Comparison of ENCODE assay signal across 30 cellular contexts in genomic region chr6:143227675-143228074, GRCh38.
DNase-seq lines count a peak whose midpoint lies in the region; ATAC-seq, FAIRE-seq and TF ChIP-seq lines count a peak whose summit lies in the region.
"Had no signal": no experiment of that assay in that cellular context is flagged by ENCODE, and none has a peak within 500 bp of the region (broad histone marks: within the 10 kb centered on the region; RNA-seq: fewer than 3 reads in every experiment).

No MANE protein-coding gene starts in this region.

- H3K27ac Mint-ChIP-seq in Caco-2 (ENCODE audit: unreplicated experiment) (peak overlapping the region; percentile 60), GM23338 (peak overlapping the region; percentile 68; the same call in 1 of the 2 replicates), astrocyte (ENCODE audit: unreplicated experiment) (no peak overlapping the region), endodermal cell (peak overlapping the region; percentile 7), immature natural killer cell (no peak overlapping the region)
- H3K27ac Mint-ChIP-seq in activated naive CD8-positive, alpha-beta T cell treated with anti-CD3 and anti-CD28 coated beads, Interleukin-2, amount 50 U/mL, for 24 hours = no peak overlapping the region
- H3K27ac Mint-ChIP-seq: CD14-positive monocyte; CD4-positive, alpha-beta memory T cell had no signal

- H3K36me3 Mint-ChIP-seq in Caco-2 (ENCODE audit: insufficient read depth, unreplicated experiment) (peaks cover 5% of the 10 kb centered on the region), GM23338 (ENCODE audit: low read depth) (no peaks in the 10 kb centered on the region), astrocyte (ENCODE audit: low read depth, unreplicated experiment) (no peaks in the 10 kb centered on the region), endodermal cell (ENCODE audit: low read depth) (peaks cover 2% of the 10 kb centered on the region), immature natural killer cell (no peaks in the 10 kb centered on the region)
- peaks cover 2% of the 10 kb centered on the region for H3K36me3 Mint-ChIP-seq in activated naive CD8-positive, alpha-beta T cell treated with anti-CD3 and anti-CD28 coated beads, Interleukin-2, amount 50 U/mL, for 24 hours (ENCODE audit: low read depth)
- H3K36me3 Mint-ChIP-seq: CD14-positive monocyte had no signal

- H3K9me2 ChIP-seq in GM23338 (ENCODE audit: insufficient read depth) = peaks cover 6% of the 10 kb centered on the region; the same call in 1 of the 2 replicates

- H3K9ac ChIP-seq in astrocyte (ENCODE audit: low read length) = no peak overlapping the region
- H3K9ac ChIP-seq in endodermal cell (ENCODE audit: extremely low read depth, low read length, poor library complexity, severe bottlenecking) = no peak overlapping the region
- H3K9ac ChIP-seq: BLaER1 had no signal

- H3K4me2 ChIP-seq in GM23338 (no peak overlapping the region), astrocyte (ENCODE audit: low read length) (no peak overlapping the region)
- H3K4me2 ChIP-seq: BLaER1 had no signal

- DNase-seq in Caco-2 = peak; percentile 24 to 50
- DNase-seq in GM23338 (ENCODE audit: low spot score) = no peak
- no peak for DNase-seq in astrocyte (ENCODE audit: low read depth)
- DNase-seq in endodermal cell = no peak
- DNase-seq in immature natural killer cell = no peak
- DNase-seq in activated naive CD8-positive, alpha-beta T cell treated with anti-CD3 and anti-CD28 coated beads, Interleukin-2, amount 50 U/mL, for 24 hours = no peak
- DNase-seq in DMS114 treated with DMSO at 0.1 percent for 48 hours (lab: John Stamatoyannopoulos, UW; ENCODE audit: unreplicated experiment) = no peak
- DNase-seq: 8988T; ACHN; BE2C; C1 segment of cervical spinal cord; Calu3; CD4-positive, alpha-beta memory T cell; CD4-positive, CD25-positive, alpha-beta regulatory T cell; CD8-positive, alpha-beta memory T cell; COR-L47; DMS153; DMS53; DMS79; DND-41; EL; GDM1 had no signal

- no peaks in the 10 kb centered on the region for H3K27me3 ChIP-seq in Caco-2 (replicated peaks; ENCODE audit: control insufficient read depth, insufficient read depth, low read length)
- H3K27me3 ChIP-seq in GM23338 (ENCODE audit: insufficient read depth) = no peaks in the 10 kb centered on the region
- H3K27me3 ChIP-seq in astrocyte (ENCODE audit: insufficient read depth, low read length) = no peaks in the 10 kb centered on the region
- H3K27me3 ChIP-seq in endodermal cell (ENCODE audit: control insufficient read depth, insufficient read depth, low read length, poor library complexity, severe bottlenecking) = peaks cover 9% of the 10 kb centered on the region
- H3K27me3 ChIP-seq: BE2C, BLaER1 had no signal

- H2AFZ ChIP-seq in GM23338 (no peak overlapping the region), astrocyte (ENCODE audit: low read depth, low read length) (no peak overlapping the region)

- no peak overlapping the region for H3K27ac ChIP-seq in GM23338 (ENCODE audit: low read depth)
- H3K27ac ChIP-seq in astrocyte (ENCODE audit: low read depth, low read length) = no peak overlapping the region
- no peak overlapping the region for H3K27ac ChIP-seq in endodermal cell (ENCODE audit: low read depth, low read length)
- H3K27ac ChIP-seq: BLaER1 had no signal

- H3K4me3 ChIP-seq in Caco-2 (ENCODE audit: low read depth, low read length) (no peak overlapping the region), GM23338 (no peak overlapping the region), astrocyte (ENCODE audit: insufficient read depth, low read depth, low read length) (no peak overlapping the region), endodermal cell (ENCODE audit: low read length) (no peak overlapping the region)
- H3K4me3 ChIP-seq: BLaER1, GM12878 had no signal

- ATAC-seq in GM23338 (no peak), HG02798 (IDR thresholded peaks at IDR 0.05; ENCODE audit: poor library complexity, unreplicated experiment) (no peak)
- no peak for ATAC-seq in activated naive CD8-positive, alpha-beta T cell treated with anti-CD3 and anti-CD28 coated beads, Interleukin-2, amount 50 U/mL, for 24 hours
- ATAC-seq: GM12878 had no signal

- peak; percentile 20 for FAIRE-seq in astrocyte (lab: Jason Lieb, UNC)
- FAIRE-seq: A204.1, D721Med, GM12878, GM12892, GM19239 had no signal

- H3K27me3 Mint-ChIP-seq in Caco-2 (ENCODE audit: insufficient read depth, unreplicated experiment) = no peaks in the 10 kb centered on the region
- H3K27me3 Mint-ChIP-seq in GM23338 (ENCODE audit: insufficient read depth, low read depth, poor library complexity) = no peaks in the 10 kb centered on the region
- no peaks in the 10 kb centered on the region for H3K27me3 Mint-ChIP-seq in astrocyte (ENCODE audit: low read depth, unreplicated experiment)
- no peaks in the 10 kb centered on the region for H3K27me3 Mint-ChIP-seq in endodermal cell (ENCODE audit: insufficient read depth)
- peaks cover 0 to 4% (median 3%) of the 10 kb centered on the region in 3 donors for H3K27me3 Mint-ChIP-seq in immature natural killer cell (ENCODE audit: low read depth in 3 of 3)
- no peaks in the 10 kb centered on the region for H3K27me3 Mint-ChIP-seq in activated naive CD8-positive, alpha-beta T cell treated with anti-CD3 and anti-CD28 coated beads, Interleukin-2, amount 50 U/mL, for 24 hours
- H3K27me3 Mint-ChIP-seq: CD4-positive, alpha-beta memory T cell; CD4-positive, CD25-positive, alpha-beta regulatory T cell; CD8-positive, alpha-beta memory T cell had no signal

- TF ChIP-seq CTCF in Caco-2 (IDR thresholded peaks at IDR 0.05; ENCODE audit: insufficient read depth in 1 of 2, low read depth in 1 of 2, low read length in 1 of 2, severe bottlenecking in 1 of 2, unreplicated experiment in 1 of 2) = no peak
- TF ChIP-seq CTCF in GM23338 (conservative IDR thresholded peaks at IDR 0.05; ENCODE audit: low read depth in 2 of 2) = no peak
- TF ChIP-seq CTCF in astrocyte (IDR thresholded peaks at IDR 0.05; ENCODE audit: insufficient read depth, low read depth, low read length) = no peak
- no peak for TF ChIP-seq CTCF in endodermal cell (conservative IDR thresholded peaks at IDR 0.05)

- H3K4me3 Mint-ChIP-seq in Caco-2 (ENCODE audit: unreplicated experiment) (no peak overlapping the region), GM23338 (no peak overlapping the region), astrocyte (ENCODE audit: unreplicated experiment) (no peak overlapping the region), endodermal cell (no peak overlapping the region), immature natural killer cell (no peak overlapping the region)
- no peak overlapping the region for H3K4me3 Mint-ChIP-seq in activated naive CD8-positive, alpha-beta T cell treated with anti-CD3 and anti-CD28 coated beads, Interleukin-2, amount 50 U/mL, for 24 hours
- H3K4me3 Mint-ChIP-seq: CD14-positive monocyte; CD4-positive, alpha-beta memory T cell; CD4-positive, CD25-positive, alpha-beta regulatory T cell; CD8-positive, alpha-beta memory T cell had no signal

- H4K20me1 ChIP-seq in GM23338 (replicated peaks; ENCODE audit: insufficient read depth) (no peaks in the 10 kb centered on the region), astrocyte (ENCODE audit: insufficient read depth, low read length) (no peaks in the 10 kb centered on the region)
- H4K20me1 ChIP-seq: BLaER1 had no signal

- intact Hi-C loops in Caco-2 (cut with micrococcal nuclease; ENCODE audit: unreplicated experiment) = loop anchor here (10.0 kb wide), 1 partner anchor 283 kb away; the partner anchor contains the start of gene HIVEP2

- POLR2A ChIA-PET in Caco-2 (lab: Charles Lee) = no interaction called here

- H3K9me3 ChIP-seq in Caco-2 (no peaks in the 10 kb centered on the region), astrocyte (ENCODE audit: insufficient read depth, low read depth, low read length) (no peaks in the 10 kb centered on the region), endodermal cell (ENCODE audit: control insufficient read depth, low read length) (no peaks in the 10 kb centered on the region)
- H3K9me3 ChIP-seq: BE2C, BLaER1 had no signal

- CTCF ChIA-PET in Caco-2 (lab: Charles Lee) = interaction anchor here (0.6 kb wide), 1 partner anchor 301 kb away, joined by 4 read pairs; no protein-coding TSS in a partner anchor

- WGBS in endodermal cell (ENCODE audit: insufficient coverage in 1 of 2, insufficient read length in 1 of 2), 2 experiments = 83 to 86% methylated on average over 1 to 3 of the region's 3 CpGs

- BruUV-seq in Caco-2 (replicated peaks; lab: Mats Ljungman, UMichigan) = no TSS peak

- H3K9me3 Mint-ChIP-seq in Caco-2 (ENCODE audit: unreplicated experiment) = peaks cover 19% of the 10 kb centered on the region
- no peaks in the 10 kb centered on the region for H3K9me3 Mint-ChIP-seq in GM23338
- H3K9me3 Mint-ChIP-seq in astrocyte (ENCODE audit: unreplicated experiment) = peaks cover 3% of the 10 kb centered on the region
- no peaks in the 10 kb centered on the region for H3K9me3 Mint-ChIP-seq in endodermal cell
- no peaks in the 10 kb centered on the region for H3K9me3 Mint-ChIP-seq in immature natural killer cell
- no peaks in the 10 kb centered on the region for H3K9me3 Mint-ChIP-seq in activated naive CD8-positive, alpha-beta T cell treated with anti-CD3 and anti-CD28 coated beads, Interleukin-2, amount 50 U/mL, for 24 hours
- H3K9me3 Mint-ChIP-seq: CD4-positive, alpha-beta memory T cell; CD8-positive, alpha-beta memory T cell had no signal

- H3K4me1 ChIP-seq in Caco-2 (peaks cover 43% of the 10 kb centered on the region), GM23338 (ENCODE audit: insufficient read depth) (0 out of 2 replicates have a peak, but pooled peaks cover 6% of the 10 kb centered on the region), astrocyte (ENCODE audit: insufficient read depth, low read length) (no peaks in the 10 kb centered on the region), endodermal cell (ENCODE audit: control insufficient read depth, insufficient read depth, low read length) (no peaks in the 10 kb centered on the region)
- H3K4me1 ChIP-seq: BE2C, BLaER1 had no signal

- no peaks in the 10 kb centered on the region; the same call in 1 of the 2 replicates for H3K36me3 ChIP-seq in Caco-2 (ENCODE audit: control insufficient read depth, insufficient read depth, low read length)
- H3K36me3 ChIP-seq in GM23338 (ENCODE audit: insufficient read depth) = no peaks in the 10 kb centered on the region
- H3K36me3 ChIP-seq in astrocyte (ENCODE audit: insufficient read depth, low read length) = no peaks in the 10 kb centered on the region
- no peaks in the 10 kb centered on the region for H3K36me3 ChIP-seq in endodermal cell (ENCODE audit: control insufficient read depth, insufficient read depth, low read length)
- H3K36me3 ChIP-seq: BE2C, BLaER1 had no signal

- H3K79me2 ChIP-seq in GM23338 (replicated peaks; ENCODE audit: insufficient read depth) = no peaks in the 10 kb centered on the region
- no peaks in the 10 kb centered on the region for H3K79me2 ChIP-seq in astrocyte (ENCODE audit: insufficient read depth, low read length)

- H3K4me1 Mint-ChIP-seq in Caco-2 (ENCODE audit: low read depth, unreplicated experiment) = peaks cover 31% of the 10 kb centered on the region
- H3K4me1 Mint-ChIP-seq in GM23338 = peaks cover 4% of the 10 kb centered on the region
- no peaks in the 10 kb centered on the region for H3K4me1 Mint-ChIP-seq in astrocyte (ENCODE audit: low read depth, unreplicated experiment)
- peaks cover 6% of the 10 kb centered on the region for H3K4me1 Mint-ChIP-seq in endodermal cell
- H3K4me1 Mint-ChIP-seq in immature natural killer cell = no peaks in the 10 kb centered on the region
- H3K4me1 Mint-ChIP-seq in activated naive CD8-positive, alpha-beta T cell treated with anti-CD3 and anti-CD28 coated beads, Interleukin-2, amount 50 U/mL, for 24 hours = no peaks in the 10 kb centered on the region
- H3K4me1 Mint-ChIP-seq: CD14-positive monocyte; CD4-positive, alpha-beta memory T cell; CD4-positive, CD25-positive, alpha-beta regulatory T cell; CD8-positive, alpha-beta memory T cell had no signal

- no peaks in the 10 kb centered on the region for H3F3A ChIP-seq in GM23338 (replicated peaks; ENCODE audit: low read depth)

Comparison
In these comparisons a context has a peak if more than half of its experiments do, and no peak if none do; other contexts are left out.
1. DNase-seq: peak in Caco-2 (2 of 2); none in GM23338 (single experiment), astrocyte (single experiment), endodermal cell (single experiment), immature natural killer cell (0 of 3), activated naive CD8-positive, alpha-beta T cell treated with anti-CD3 and anti-CD28 coated beads, Interleukin-2, amount 50 U/mL, for 24 hours (single experiment) and DMS114 treated with DMSO at 0.1 percent for 48 hours (single experiment).
2. H3K27ac Mint-ChIP-seq: peak in Caco-2 (single experiment), GM23338 (single experiment) and endodermal cell (single experiment); none in astrocyte (single experiment), immature natural killer cell (0 of 6) and activated naive CD8-positive, alpha-beta T cell treated with anti-CD3 and anti-CD28 coated beads, Interleukin-2, amount 50 U/mL, for 24 hours (single experiment).